29 cellular contexts compared by ENCODE assay signal in genomic region chr5:61535828-61536227, GRCh38.
"Had no signal": no experiment of that assay in that cellular context is flagged by ENCODE, and none has a peak within 500 bp of the region (broad histone marks: within the 10 kb centered on the region; RNA-seq: fewer than 3 reads in every experiment).

No MANE protein-coding gene starts in this region.

- DNase-seq: colonic mucosa; cortex of kidney; dermis blood vessel endothelial cell; dorsolateral prefrontal cortex; effector CD4-positive, alpha-beta T cell; effector CD8-positive, alpha-beta T cell; effector memory CD4-positive, alpha-beta T cell; effector memory CD8-positive, alpha-beta T cell; endodermal cell; erythroblast; esophagus squamous epithelium; foreskin fibroblast; foreskin keratinocyte; foreskin melanocyte; gastrocnemius medialis; glutamatergic neuron; head of caudate nucleus; heart left ventricle; heart right ventricle had no signal

- H3K4me1 ChIP-seq: colonic mucosa, gastrocnemius medialis, heart left ventricle, heart right ventricle had no signal

- H3K9me3 ChIP-seq: colonic mucosa, gastrocnemius medialis had no signal

- H3K9me3 Mint-ChIP-seq: effector memory CD8-positive, alpha-beta T cell had no signal

- H3K27ac ChIP-seq: colonic mucosa, coronary artery, epithelial cell of prostate, esophagus muscularis mucosa, esophagus squamous epithelium, foreskin keratinocyte, gastrocnemius medialis, gastroesophageal sphincter, heart left ventricle, heart right ventricle had no signal

- FAIRE-seq: colon, endometrium, endothelial cell of umbilical vein, frontal cortex had no signal

- ATAC-seq: effector memory CD8-positive, alpha-beta T cell; esophagus mucosa; foreskin keratinocyte; gastrocnemius medialis; gastroesophageal sphincter; heart left ventricle; heart right ventricle had no signal

- H3K4me1 Mint-ChIP-seq: endodermal cell had no signal

- H3K27me3 Mint-ChIP-seq: dendritic cell treated with granulocyte-macrophage colony-stimulating factor and Interleukin-4, amounts not matched to agents 40 ng/mL and 50 ng/mL, for 4 days; effector memory CD8-positive, alpha-beta T cell had no signal

- H3K27me3 ChIP-seq: colonic mucosa, dorsolateral prefrontal cortex, esophagus muscularis mucosa, esophagus squamous epithelium, foreskin keratinocyte, gastrocnemius medialis, gastroesophageal sphincter, heart left ventricle, heart right ventricle had no signal

- H3K4me3 ChIP-seq: colonic mucosa, coronary artery, dorsolateral prefrontal cortex, esophagus muscularis mucosa, esophagus squamous epithelium, gastrocnemius medialis, gastroesophageal sphincter, heart left ventricle, heart right ventricle had no signal

- H3K36me3 ChIP-seq: colonic mucosa had no signal

- H3K27ac Mint-ChIP-seq: dendritic cell treated with granulocyte-macrophage colony-stimulating factor and Interleukin-4, amounts not matched to agents 40 ng/mL and 50 ng/mL, for 4 days; effector memory CD8-positive, alpha-beta T cell; endodermal cell had no signal

- H3K4me3 Mint-ChIP-seq: dendritic cell treated with granulocyte-macrophage colony-stimulating factor and Interleukin-4, amounts not matched to agents 40 ng/mL and 50 ng/mL, for 4 days; effector memory CD8-positive, alpha-beta T cell; endodermal cell had no signal
